8 cellular contexts compared by ENCODE assay signal in genomic region chr6:41939848-41940758, GRCh38. TPM values are rescaled to one million over a fixed set of nuclear protein-coding genes. Genes with fewer than 3 reads are reported as not detected.
DNase-seq lines count a peak whose midpoint lies in the region; ATAC-seq and TF ChIP-seq lines count a peak whose summit lies in the region.

No MANE protein-coding gene starts in this region.

- CTCF ChIA-PET in BJ (lab: Yijun Ruan, JAX) = interaction anchor here (2.0 to 10.5 kb wide), 5 partner anchors 12 to 153 kb away, joined by 9 to 152 read pairs (median 30); partner anchors contain the start of genes BYSL, MED20, TAF8 and TOMM6

- H3K4me1 ChIP-seq in gastroesophageal sphincter = peaks cover 2 to 66% (median 34%) of the 10 kb centered on the region in 3 donors
- peaks cover 10% of the 10 kb centered on the region for H3K4me1 ChIP-seq in prostate gland (replicated peaks)

- peaks cover 73% of the 10 kb centered on the region for H3K4me1 Mint-ChIP-seq in activated T-cell treated with anti-CD3 and anti-CD28 coated beads, Interleukin-2, amount 50 U/mL, for 24 hours (ENCODE audit: low read depth)

- intact Hi-C loops in prostate gland (cut with DNase I) = loop anchor here (5.0 kb wide), 2 partner anchors 102 to 158 kb away; partner anchors contain the start of gene PRICKLE4

- no peak for TF ChIP-seq EP300 in gastroesophageal sphincter (IDR thresholded peaks at IDR 0.05)

- no peak for TF ChIP-seq CTCF in BJ (IDR thresholded peaks at IDR 0.05; ENCODE audit: insufficient read depth, low read depth, low read length)
- no peak for TF ChIP-seq CTCF in gastroesophageal sphincter (IDR thresholded peaks at IDR 0.05)
- TF ChIP-seq CTCF in prostate gland (IDR thresholded peaks at IDR 0.05) = no peak

- 13% methylated on average over 3 to 4 of the region's 27 CpGs for WGBS in gastroesophageal sphincter (ENCODE audit: low coverage in 1 of 2), 2 donors
- 16% methylated on average over 27 of the region's 27 CpGs for WGBS in prostate gland

- no peaks in the 10 kb centered on the region for H3K9me3 Mint-ChIP-seq in activated T-cell treated with anti-CD3 and anti-CD28 coated beads, Interleukin-2, amount 50 U/mL, for 24 hours

- H3K27ac Mint-ChIP-seq in activated T-cell treated with anti-CD3 and anti-CD28 coated beads, Interleukin-2, amount 50 U/mL, for 24 hours = peak overlapping the region; percentile 96

- H3K27ac ChIP-seq in gastroesophageal sphincter (peak overlapping the region in 3 of 4 donors; percentile 90 to 93 (median 92)), prostate gland (peak overlapping the region; percentile 66 to 77)

- DNase-seq in BJ (ENCODE audit: low read depth) (no peak), LHCN-M2 (ENCODE audit: low read depth) (peak; percentile 21), prostate gland (ENCODE audit: low spot score) (no peak)
- DNase-seq in activated T-cell treated with anti-CD3 and anti-CD28 coated beads, Interleukin-2, amount 50 U/mL, for 24 hours = peak; percentile 79

- POLR2A ChIA-PET in BJ (lab: Charles Lee) = no interaction called here

- H3K4me3 ChIP-seq in BJ (ENCODE audit: low read depth, low read length) (peak overlapping the region; percentile 81), gastroesophageal sphincter (peak overlapping the region; percentile 48 to 76), prostate gland (peak overlapping the region; percentile 58 to 79)

- ATAC-seq in gastroesophageal sphincter (no peak), HG03354 (IDR thresholded peaks at IDR 0.05; ENCODE audit: poor library complexity, severe bottlenecking, unreplicated experiment) (no peak), HG02938 (IDR thresholded peaks at IDR 0.05; ENCODE audit: unreplicated experiment) (no peak), GM18502 (IDR thresholded peaks at IDR 0.05; ENCODE audit: poor library complexity, unreplicated experiment) (no peak)

- H3K36me3 Mint-ChIP-seq in activated T-cell treated with anti-CD3 and anti-CD28 coated beads, Interleukin-2, amount 50 U/mL, for 24 hours (ENCODE audit: low read depth) = peaks cover 68% of the 10 kb centered on the region

- H3K9me3 ChIP-seq in gastroesophageal sphincter (no peaks in the 10 kb centered on the region), prostate gland (no peaks in the 10 kb centered on the region)

- peak overlapping the region; percentile 100 for H3K4me3 Mint-ChIP-seq in activated T-cell treated with anti-CD3 and anti-CD28 coated beads, Interleukin-2, amount 50 U/mL, for 24 hours

- H3K27me3 Mint-ChIP-seq in activated T-cell treated with anti-CD3 and anti-CD28 coated beads, Interleukin-2, amount 50 U/mL, for 24 hours = no peaks in the 10 kb centered on the region

- peaks cover 9% of the 10 kb centered on the region for H3K36me3 ChIP-seq in BJ (ENCODE audit: control insufficient read depth, insufficient read depth, low read length)
- H3K36me3 ChIP-seq in gastroesophageal sphincter = peaks cover 0 to 20% of the 10 kb centered on the region in 2 donors
- peaks cover 0 to 4% of the 10 kb centered on the region in 2 donors for H3K36me3 ChIP-seq in prostate gland

- no peaks in the 10 kb centered on the region for H3K27me3 ChIP-seq in BJ (ENCODE audit: control insufficient read depth, insufficient read depth, low read length)
- H3K27me3 ChIP-seq in gastroesophageal sphincter = no peaks in the 10 kb centered on the region
- H3K27me3 ChIP-seq in prostate gland (replicated peaks; ENCODE audit: insufficient read depth) = no peaks in the 10 kb centered on the region

- TF ChIP-seq POLR2A in gastroesophageal sphincter (IDR thresholded peaks at IDR 0.05) (no peak), prostate gland (IDR thresholded peaks at IDR 0.05) (no peak)

RNA-seq across cellular contexts. Expression of gene CCND3, which starts 1.5 kb away (rescaled TPM):
- 20.0 and 38.5 TPM in 2 replicates for polyA plus RNA-seq in BJ (2011; rRNA removed)
- polyA minus RNA-seq in BJ (2011; rRNA and poly(A)+ RNA removed) = 19.2 and 26.1 TPM in 2 replicates
- total RNA-seq in LHCN-M2 (2014; rRNA removed) (176 and 251 TPM in 2 replicates), gastroesophageal sphincter (100 to 1,000 TPM; 103 to 212 (median 145) TPM), prostate gland (100 to 1,000 TPM; 145 to 153 TPM)
- polyA plus RNA-seq in LHCN-M2 (2012) = 121 TPM

RNA-seq across cellular contexts. Expression of gene BYSL, which starts 18.8 kb away (rescaled TPM):
- 18.0 and 28.5 TPM in 2 replicates for polyA plus RNA-seq in BJ (2011; rRNA removed)
- polyA minus RNA-seq in BJ (2011; rRNA and poly(A)+ RNA removed) = 19.2 and 20.0 TPM in 2 replicates
- 18.5 and 23.7 TPM in 2 replicates for total RNA-seq in LHCN-M2 (2014; rRNA removed)
- 25.7 TPM for polyA plus RNA-seq in LHCN-M2 (2012)
- 10 to 100 TPM in 1 of 4 donors, 1 to 10 TPM in 3; 7.2 to 10.3 (median 8.3) TPM for total RNA-seq in gastroesophageal sphincter
- total RNA-seq in prostate gland = 10 to 100 TPM in 1 of 2 donors, 1 to 10 TPM in 1; 9.5 to 12.6 TPM

RNA-seq across cellular contexts. Expression of gene MED20, which starts 19.2 kb away (rescaled TPM):
- 33.0 and 34.4 TPM in 2 replicates for polyA plus RNA-seq in BJ (2011; rRNA removed)
- 20.2 and 34.0 TPM in 2 replicates for polyA minus RNA-seq in BJ (2011; rRNA and poly(A)+ RNA removed)
- total RNA-seq in LHCN-M2 (2014; rRNA removed) (22.5 and 26.2 TPM in 2 replicates), gastroesophageal sphincter (10 to 100 TPM; 15.7 to 18.7 (median 17.0) TPM), prostate gland (10 to 100 TPM; 20.2 to 25.5 TPM)
- 25.3 TPM for polyA plus RNA-seq in LHCN-M2 (2012)

RNA-seq across cellular contexts. Expression of gene USP49, which starts 44.9 kb away (rescaled TPM):
- 1.6 and 1.9 TPM in 2 replicates for polyA plus RNA-seq in BJ (2011; rRNA removed)
- 1.2 and 2.0 TPM in 2 replicates for polyA minus RNA-seq in BJ (2011; rRNA and poly(A)+ RNA removed)
- total RNA-seq in LHCN-M2 (2014; rRNA removed) (1.6 and 1.7 TPM in 2 replicates), gastroesophageal sphincter (1 to 10 TPM in 3 of 4 donors, under 1 TPM in 1; 0.69 to 5.4 (median 2.0) TPM), prostate gland (10 to 100 TPM in 1 of 2 donors, 1 to 10 TPM in 1; 1.7 to 19.5 TPM)
- 1.9 TPM for polyA plus RNA-seq in LHCN-M2 (2012)

Comparison
In these comparisons a context has a peak if more than half of its experiments do, and no peak if none do; other contexts are left out.
1. DNase-seq: peak in LHCN-M2 (single experiment) and activated T-cell treated with anti-CD3 and anti-CD28 coated beads, Interleukin-2, amount 50 U/mL, for 24 hours (single experiment); none in BJ (single experiment) and prostate gland (single experiment).
2. Peak in every context shown above with its lines, with median percentiles within 50 percentile points of each other: H3K4me3 ChIP-seq.